Comparison of ENCODE assay signal across 1 cellular context in genomic region chr7:46791180-46791579, GRCh38.
TF ChIP-seq lines count a peak whose summit lies in the region.

No MANE protein-coding gene starts in this region.

TF ChIP-seq in GM23338, 12 proteins besides CTCF, POLR2A, EP300 and RAD21 (continued from another document):
- TF ChIP-seq ZNF462 (CRISPR knock-in tag; IDR thresholded peaks at IDR 0.05) (no peak), ETS1 (IDR thresholded peaks at IDR 0.05) (no peak), ZNF331 (CRISPR knock-in tag; IDR thresholded peaks at IDR 0.05; ENCODE audit: low read depth) (no peak), ZNF114 (CRISPR knock-in tag; IDR thresholded peaks at IDR 0.05) (no peak), POLR2AphosphoS5 (IDR thresholded peaks at IDR 0.05; ENCODE audit: low read depth) (no peak), REST (IDR thresholded peaks at IDR 0.05; ENCODE audit: unreplicated experiment) (no peak)
